30 cellular contexts compared by ENCODE assay signal in the genomic region with DNA sequence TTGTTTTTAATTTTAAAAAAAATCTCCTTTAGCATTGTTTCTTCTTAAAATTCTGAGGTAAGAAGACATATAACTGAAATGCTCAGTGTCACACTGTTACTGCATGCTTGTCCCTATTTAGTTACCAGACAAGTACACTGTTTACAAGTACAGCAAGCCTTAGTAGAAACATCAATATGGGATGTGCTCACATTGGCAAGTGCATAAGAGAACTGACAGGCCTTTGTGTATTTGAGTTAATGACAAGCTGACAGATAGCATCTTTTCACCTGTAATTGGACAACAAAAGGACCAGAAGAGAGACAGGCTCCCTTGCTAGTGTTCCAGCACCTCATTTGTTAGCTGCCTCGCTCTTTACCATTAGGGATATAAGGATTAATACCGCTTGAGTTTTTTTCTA.
"Had no signal": no experiment of that assay in that cellular context is flagged by ENCODE, and none has a peak within 500 bp of the region (broad histone marks: within the 10 kb centered on the region; RNA-seq: fewer than 3 reads in every experiment).

No MANE protein-coding gene starts in this region.

- H3K27me3 ChIP-seq: adrenal gland, cardiac muscle cell, gastroesophageal sphincter, right atrium auricular region, testis had no signal

- H3K4me1 ChIP-seq: adrenal gland, gastroesophageal sphincter, right atrium auricular region, testis had no signal

- H3K27ac ChIP-seq: adrenal gland, cardiac muscle cell, gastroesophageal sphincter, right atrium auricular region, testis had no signal

- DNase-seq: activated CD4-positive, alpha-beta memory T cell treated with anti-CD3 and anti-CD28 coated beads for 36 hours; activated CD4-positive, alpha-beta T cell treated with anti-CD3 and anti-CD28 coated beads, Interleukin-2, amount 10 ng/mL, durations not matched to agents 24 days and 14 days; activated CD4-positive, CD25-positive, alpha-beta regulatory T cell treated with anti-CD3 and anti-CD28 coated beads, Interleukin-2, amount 50 U/mL, for 72 hours; activated CD8-positive, alpha-beta memory T cell treated with anti-CD3 and anti-CD28 coated beads, Interleukin-2, amount 50 U/mL, for 4 hours; activated effector memory CD4-positive, alpha-beta T cell treated with anti-CD3 and anti-CD28 coated beads, Interleukin-2, amount 50 U/mL, for 16 hours; activated naive CD4-positive, alpha-beta T cell treated with anti-CD3 and anti-CD28 coated beads for 36 hours; activated naive CD8-positive, alpha-beta T cell treated with anti-CD3 and anti-CD28 coated beads for 36 hours; activated T-cell treated with anti-CD3 and anti-CD28 coated beads, Interleukin-2, amount 50 U/mL, for 1 hour; adrenal gland; aorta; cerebellar nuclear complex; cortex of kidney; effector memory CD8-positive, alpha-beta T cell; head of caudate nucleus; hippocampal formation; immature natural killer cell; kidney; midbrain; naive thymus-derived CD8-positive, alpha-beta T cell; stimulated activated CD4-positive, alpha-beta T cell treated with anti-CD3 and anti-CD28 coated beads, Interleukin-2, amount 100 ng/mL, for 48 hours; stimulated activated naive CD8-positive, alpha-beta T cell treated with anti-CD3 and anti-CD28 coated beads, Interleukin-15, Interleukin-2, amounts not matched to agents 100 U/mL and 50 U/mL, for 24 hours; T-helper 17 cell; T1000; testis; trophoblast cell had no signal

- FAIRE-seq: endothelial cell of umbilical vein, kidney, urothelium cell line had no signal

- H3K9me3 ChIP-seq: adrenal gland, gastroesophageal sphincter, right atrium auricular region, testis had no signal

- H3K4me3 ChIP-seq: adrenal gland, cardiac muscle cell, gastroesophageal sphincter, right atrium auricular region, testis had no signal

- ATAC-seq: effector memory CD8-positive, alpha-beta T cell; gastroesophageal sphincter; naive thymus-derived CD8-positive, alpha-beta T cell; stimulated activated naive CD8-positive, alpha-beta T cell treated with anti-CD3 and anti-CD28 coated beads, Interleukin-15, Interleukin-2, amounts not matched to agents 100 U/mL and 50 U/mL, for 24 hours; T-helper 17 cell had no signal

- H3K36me3 ChIP-seq: adrenal gland, cardiac muscle cell, gastroesophageal sphincter, right atrium auricular region had no signal
